In the genomic region with DNA sequence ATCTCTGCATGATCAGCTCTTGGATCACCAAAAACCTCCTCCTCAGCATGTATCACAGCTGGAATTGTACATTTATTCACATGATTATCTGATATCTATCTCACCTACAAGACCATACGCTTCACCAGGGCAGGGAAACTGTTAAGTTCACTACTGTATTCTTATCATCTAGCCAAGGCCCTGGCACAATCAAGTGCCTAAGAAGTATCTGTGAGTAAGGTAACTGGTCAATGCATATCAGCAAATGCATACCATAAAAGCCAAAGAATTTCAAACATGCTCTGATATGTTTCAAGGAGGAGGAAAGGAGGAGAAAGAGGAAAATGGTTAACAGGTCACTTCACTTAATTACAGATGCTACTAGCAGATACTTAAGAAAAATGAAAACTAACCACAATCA, we compare ENCODE assay signal across 17 cellular contexts.
"Had no signal": no experiment of that assay in that cellular context is flagged by ENCODE, and none has a peak within 500 bp of the region (broad histone marks: within the 10 kb centered on the region; RNA-seq: fewer than 3 reads in every experiment).

No MANE protein-coding gene starts in this region.

- H3K4me3 ChIP-seq: left ventricle myocardium inferior, stomach, upper lobe of left lung had no signal

- ATAC-seq: activated CD8-positive, alpha-beta T cell treated with anti-CD3 and anti-CD28 coated beads for 36 hours; activated T-helper 17 cell treated with anti-CD3 and anti-CD28 coated beads, Interleukin-2, amount 50 U/mL, for 72 hours had no signal

- H3K27ac Mint-ChIP-seq: activated B cell treated with CpG ODN at 0.5 μM for 24 hours; activated CD8-positive, alpha-beta T cell treated with anti-CD3 and anti-CD28 coated beads for 36 hours; dendritic cell treated with granulocyte-macrophage colony-stimulating factor and Interleukin-4, amounts not matched to agents 40 ng/mL and 50 ng/mL, for 4 days had no signal

- DNase-seq: activated B cell treated with CpG ODN at 0.5 μM for 24 hours; activated CD4-positive, alpha-beta T cell treated with anti-CD3 and anti-CD28 coated beads for 4 hours; activated CD8-positive, alpha-beta T cell treated with anti-CD3 and anti-CD28 coated beads for 36 hours; activated naive CD4-positive, alpha-beta T cell; activated T-cell treated with anti-CD3 and anti-CD28 coated beads, Interleukin-2, amount 50 U/mL, for 1 hour; anterior cingulate cortex; effector memory CD4-positive, alpha-beta T cell; foreskin melanocyte; hypothalamus; left ventricle myocardium inferior; mammary epithelial cell; occipital lobe; posterior cingulate gyrus; stomach; upper lobe of left lung had no signal

- H3K4me3 Mint-ChIP-seq: activated B cell treated with CpG ODN at 0.5 μM for 24 hours; activated CD8-positive, alpha-beta T cell treated with anti-CD3 and anti-CD28 coated beads for 36 hours; activated T-helper 17 cell treated with anti-CD3 and anti-CD28 coated beads, Interleukin-2, amount 50 U/mL, for 72 hours; dendritic cell treated with granulocyte-macrophage colony-stimulating factor and Interleukin-4, amounts not matched to agents 40 ng/mL and 50 ng/mL, for 4 days had no signal

- H3K9me3 ChIP-seq: left ventricle myocardium inferior, stomach, upper lobe of left lung had no signal

- H3K27me3 Mint-ChIP-seq: activated B cell treated with CpG ODN at 0.5 μM for 24 hours; activated CD8-positive, alpha-beta T cell treated with anti-CD3 and anti-CD28 coated beads for 36 hours; activated T-helper 17 cell treated with anti-CD3 and anti-CD28 coated beads, Interleukin-2, amount 50 U/mL, for 72 hours; dendritic cell treated with granulocyte-macrophage colony-stimulating factor and Interleukin-4, amounts not matched to agents 40 ng/mL and 50 ng/mL, for 4 days had no signal

- H3K27me3 ChIP-seq: stomach, upper lobe of left lung had no signal

- H3K9me3 Mint-ChIP-seq: activated B cell treated with CpG ODN at 0.5 μM for 24 hours; activated CD8-positive, alpha-beta T cell treated with anti-CD3 and anti-CD28 coated beads for 36 hours; activated T-helper 17 cell treated with anti-CD3 and anti-CD28 coated beads, Interleukin-2, amount 50 U/mL, for 72 hours; dendritic cell treated with granulocyte-macrophage colony-stimulating factor and Interleukin-4, amounts not matched to agents 40 ng/mL and 50 ng/mL, for 4 days had no signal

- H3K27ac ChIP-seq: left ventricle myocardium inferior, stomach, upper lobe of left lung had no signal

- H3K4me1 ChIP-seq: upper lobe of left lung had no signal

- H3K36me3 ChIP-seq: left ventricle myocardium inferior had no signal
